In genomic region chr13:109401307-109401706, GRCh38 we compare ENCODE assay signal across 24 cellular contexts.
"Had no signal": no experiment of that assay in that cellular context is flagged by ENCODE, and none has a peak within 500 bp of the region (broad histone marks: within the 10 kb centered on the region; RNA-seq: fewer than 3 reads in every experiment).

No MANE protein-coding gene starts in this region.

- H3K4me3 ChIP-seq: SJSA1 had no signal

- H3K9me3 ChIP-seq: SJSA1 had no signal

- H3K36me3 ChIP-seq: SJSA1 had no signal

- H3K27ac ChIP-seq: RWPE1, SJSA1 had no signal

- DNase-seq: activated B cell treated with CpG ODN at 0.5 μM for 24 hours; activated CD4-positive, alpha-beta T cell treated with anti-CD3 and anti-CD28 coated beads for 1 hour; activated CD4-positive, alpha-beta T cell treated with anti-CD3 and anti-CD28 coated beads, Interleukin-2, amount 10 ng/mL, durations not matched to agents 24 days and 14 days; activated CD4-positive, alpha-beta T cell treated with anti-CD3 and anti-CD28 coated beads, Interleukin-2, amount 50 U/mL, for 48 hours; activated CD8-positive, alpha-beta memory T cell treated with anti-CD3 and anti-CD28 coated beads, Interleukin-2, amount 10 ng/mL, durations not matched to agents 7 days and 5 days; activated gamma-delta T cell; activated naive CD4-positive, alpha-beta T cell treated with anti-CD3 and anti-CD28 coated beads for 36 hours; activated T-cell treated with anti-CD3 and anti-CD28 coated beads, Interleukin-2, amount 50 U/mL, for 48 hours; Kasumi-1; KBM-7; NCI-H1105; NCI-H1436; NCI-H1694 treated with DMSO at 0.1 percent for 48 hours; NCI-H2029 treated with DMSO at 0.1 percent for 48 hours; NCI-H345; NCI-H510A treated with DMSO at 0.1 percent for 48 hours; NCI-H69; NK-92 treated with Interleukin-12 subunit alpha and Interleukin-12 subunit beta, amount 100 ng/mL, for 24 hours; OCI-M1; SHP77 had no signal

- H3K27me3 ChIP-seq: SJSA1 had no signal

- ATAC-seq: activated CD8-positive, alpha-beta memory T cell treated with anti-CD3 and anti-CD28 coated beads, Interleukin-2, amount 10 ng/mL, durations not matched to agents 7 days and 5 days; activated T-helper 17 cell treated with anti-CD3 and anti-CD28 coated beads, Interleukin-2, amount 50 U/mL, for 72 hours; Panc1 had no signal
